Comparison of ENCODE assay signal across 7 cellular contexts in genomic region chr2:56676966-56677365, GRCh38.
"Had no signal": no experiment of that assay in that cellular context is flagged by ENCODE, and none has a peak within 500 bp of the region (broad histone marks: within the 10 kb centered on the region; RNA-seq: fewer than 3 reads in every experiment).

No MANE protein-coding gene starts in this region.

- H3K9ac ChIP-seq: GM23248 had no signal

- ATAC-seq: HCT116 had no signal

- H3K36me3 ChIP-seq: HAP-1 had no signal

- FAIRE-seq: HTR-8/SVneo had no signal

- DNase-seq: GM23248, GOT3, H7, IMR-90 had no signal

- H3K4me3 ChIP-seq: GM23248, HAP-1 had no signal

- H3K9me3 ChIP-seq: HAP-1 had no signal

- H3K4me1 ChIP-seq: HAP-1 had no signal

- H2AFZ ChIP-seq: GM23248 had no signal

- H3K27ac ChIP-seq: GM23248 had no signal
